17 cellular contexts compared by ENCODE assay signal in genomic region chr1:93004566-93005251, GRCh38.
"Had no signal": no experiment of that assay in that cellular context is flagged by ENCODE, and none has a peak within 500 bp of the region (broad histone marks: within the 10 kb centered on the region; RNA-seq: fewer than 3 reads in every experiment).

No MANE protein-coding gene starts in this region.

- H3K4me3 ChIP-seq: breast epithelium, dorsolateral prefrontal cortex, prostate gland, right lobe of liver had no signal

- H3K4me1 ChIP-seq: breast epithelium, prostate gland, right lobe of liver had no signal

- H3K9me3 ChIP-seq: breast epithelium, prostate gland, right lobe of liver had no signal

- ATAC-seq: activated CD8-positive, alpha-beta T cell treated with anti-CD3 and anti-CD28 coated beads for 36 hours; esophagus mucosa; natural killer cell treated with Interleukin-12 subunit alpha and Interleukin-12 subunit beta and Interleukin-15 and Interleukin-18, amount 100 ng/mL, for 72 hours; right lobe of liver had no signal

- DNase-seq: activated CD4-positive, alpha-beta T cell treated with anti-CD3 and anti-CD28 coated beads for 4 hours; activated CD8-positive, alpha-beta memory T cell treated with anti-CD3 and anti-CD28 coated beads, Interleukin-2, amount 50 U/mL, for 48 hours; activated CD8-positive, alpha-beta T cell treated with anti-CD3 and anti-CD28 coated beads for 36 hours; activated naive CD4-positive, alpha-beta T cell; aorta; dorsolateral prefrontal cortex; occipital lobe; right lobe of liver; stimulated activated CD4-positive, alpha-beta T cell treated with anti-CD3 and anti-CD28 coated beads, Interleukin-1b, Interleukin-23, amount 100 ng/mL, for 48 hours; stimulated activated naive CD4-positive, alpha-beta T cell treated with Interleukin-2 at 50 U/mL for 16 hours; trophoblast cell had no signal

- H3K4me3 Mint-ChIP-seq: activated CD8-positive, alpha-beta T cell treated with anti-CD3 and anti-CD28 coated beads for 36 hours; activated T-helper 1 cell treated with anti-CD3 and anti-CD28 coated beads, Interleukin-12 subunit alpha, Interleukin-12 subunit beta, Interleukin-2, Interleukin-4 antibody, amounts not matched to agents 30 ng/mL and 10 ng/mL and 1 ng/mL, durations not matched to agents 14 hours and 24 hours and 36 hours; natural killer cell treated with Interleukin-12 subunit alpha and Interleukin-12 subunit beta and Interleukin-15 and Interleukin-18, amount 100 ng/mL, for 72 hours had no signal

- H3K27ac ChIP-seq: breast epithelium, dorsolateral prefrontal cortex, prostate gland, right lobe of liver, VCaP had no signal

- H3K36me3 ChIP-seq: breast epithelium, prostate gland, right lobe of liver had no signal

- H3K27ac Mint-ChIP-seq: activated CD8-positive, alpha-beta T cell treated with anti-CD3 and anti-CD28 coated beads for 36 hours; activated T-helper 1 cell treated with anti-CD3 and anti-CD28 coated beads, Interleukin-12 subunit alpha, Interleukin-12 subunit beta, Interleukin-2, Interleukin-4 antibody, amounts not matched to agents 30 ng/mL and 10 ng/mL and 1 ng/mL, durations not matched to agents 14 hours and 24 hours and 36 hours; natural killer cell treated with Interleukin-12 subunit alpha and Interleukin-12 subunit beta and Interleukin-15 and Interleukin-18, amount 100 ng/mL, for 72 hours had no signal

- H3K27me3 ChIP-seq: breast epithelium, right lobe of liver had no signal

- H3K9me3 Mint-ChIP-seq: activated CD8-positive, alpha-beta T cell treated with anti-CD3 and anti-CD28 coated beads for 36 hours; activated T-helper 1 cell treated with anti-CD3 and anti-CD28 coated beads, Interleukin-12 subunit alpha, Interleukin-12 subunit beta, Interleukin-2, Interleukin-4 antibody, amounts not matched to agents 30 ng/mL and 10 ng/mL and 1 ng/mL, durations not matched to agents 14 hours and 24 hours and 36 hours; natural killer cell treated with Interleukin-12 subunit alpha and Interleukin-12 subunit beta and Interleukin-15 and Interleukin-18, amount 100 ng/mL, for 72 hours had no signal
